19 cellular contexts compared by ENCODE assay signal in genomic region chr9:132610661-132611060, GRCh38. TPM values are rescaled to one million over a fixed set of nuclear protein-coding genes. Genes with fewer than 3 reads are reported as not detected.
"Had no signal": no experiment of that assay in that cellular context is flagged by ENCODE, and none has a peak within 500 bp of the region (broad histone marks: within the 10 kb centered on the region; RNA-seq: fewer than 3 reads in every experiment).

No MANE protein-coding gene starts in this region.

- H3K27me3 ChIP-seq: ascending aorta, breast epithelium, tibial artery had no signal

- ATAC-seq: natural killer cell; stimulated activated memory B cell treated with anti-CD40 and anti-IgM and Interleukin-4, amounts not matched to agents 10 μg/mL and 1 μg/mL and 100 μg/mL, for 72 hours had no signal

- H3K36me3 ChIP-seq: breast epithelium had no signal

- H3K4me1 ChIP-seq: ascending aorta, breast epithelium, tibial artery had no signal

- H3K9me3 ChIP-seq: ascending aorta, breast epithelium, tibial artery had no signal

- H3K4me3 ChIP-seq: ascending aorta, breast epithelium, tibial artery had no signal

- H3K27ac ChIP-seq: ascending aorta, breast epithelium, tibial artery had no signal

- DNase-seq: activated CD4-positive, CD25-positive, alpha-beta regulatory T cell treated with anti-CD3 and anti-CD28 coated beads, Interleukin-2, amount 50 U/mL, for 72 hours; activated naive CD4-positive, alpha-beta T cell treated with anti-CD3 and anti-CD28 coated beads for 36 hours; effector memory CD4-positive, alpha-beta T cell; foreskin melanocyte; head of caudate nucleus; immature natural killer cell; mesenchymal stem cell; natural killer cell; nucleus accumbens; stimulated activated CD4-positive, alpha-beta T cell treated with anti-CD3 and anti-CD28 coated beads, Interleukin-2, amount 100 ng/mL, for 48 hours; tibial artery had no signal

RNA-seq across cellular contexts. Expression of gene BARHL1, which starts 28.3 kb away (rescaled TPM):
- total RNA-seq: activated CD8-positive, alpha-beta memory T cell treated with anti-CD3 and anti-CD28 coated beads for 36 hours; activated naive CD4-positive, alpha-beta T cell treated with anti-CD3 and anti-CD28 coated beads for 36 hours; activated T-helper 2 cell treated with anti-CD3 and anti-CD28 coated beads, Interferon-gamma antibody, Interleukin-2, Interleukin-4, amounts not matched to agents 10 μg/mL and 5 μg/mL and 100 μg/mL, durations not matched to agents 14 hours and 24 hours and 36 hours; ascending aorta; breast epithelium; fibroblast of lung; liver; natural killer cell; posterior vena cava had no signal
- polyA plus RNA-seq: fibroblast of lung, immature natural killer cell, liver had no signal
